Comparison of ENCODE assay signal across 18 cellular contexts in the genomic region with DNA sequence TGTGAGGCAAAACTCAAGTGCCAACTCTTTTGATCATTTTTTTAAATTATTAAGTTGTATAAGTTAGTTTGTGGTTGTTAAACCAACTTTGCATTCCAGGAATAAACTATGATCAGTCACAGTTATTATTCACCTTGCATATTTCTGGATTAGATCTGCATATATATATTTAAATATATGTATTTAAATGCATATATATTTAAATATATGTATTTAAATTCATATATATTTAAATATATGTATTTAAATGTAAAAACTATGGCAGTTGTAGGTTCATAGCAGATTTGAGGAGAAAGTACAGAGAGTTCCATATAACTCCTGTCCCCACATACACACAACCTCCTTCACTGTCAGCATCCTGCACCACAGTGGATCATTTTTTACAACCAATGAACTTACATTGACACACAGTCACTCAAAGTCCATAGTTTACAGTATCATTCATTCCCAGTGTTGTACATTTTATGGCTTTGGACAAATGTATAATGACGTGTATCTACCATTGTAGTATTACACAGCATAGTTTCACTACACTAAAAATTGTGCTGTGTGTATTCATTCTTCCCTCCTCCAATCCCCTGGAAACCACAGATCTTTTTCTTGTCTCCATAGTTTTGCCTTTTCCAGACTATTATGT. TPM values are rescaled to one million over a fixed set of nuclear protein-coding genes. Genes with fewer than 3 reads are reported as not detected.
DNase-seq lines count a peak whose midpoint lies in the region; ATAC-seq, FAIRE-seq and TF ChIP-seq lines count a peak whose summit lies in the region.
"Had no signal": no experiment of that assay in that cellular context is flagged by ENCODE, and none has a peak within 500 bp of the region (broad histone marks: within the 10 kb centered on the region; RNA-seq: fewer than 3 reads in every experiment).

No MANE protein-coding gene starts in this region.

- WGBS in small intestine, 3 donors = 62 to 90% (median 89%) methylated on average over 1 of the region's 1 CpG
- WGBS in esophagus muscularis mucosa = 100% methylated on average over 1 of the region's 1 CpG

- H3K27me3 ChIP-seq in small intestine (ENCODE audit: control insufficient read depth in 2 of 2, insufficient read depth in 2 of 2, low read length in 2 of 2) (no peaks in the 10 kb centered on the region), esophagus muscularis mucosa (no peaks in the 10 kb centered on the region)
- H3K27me3 ChIP-seq: BE2C, BLaER1 had no signal

- TF ChIP-seq POLR2A in H54 (IDR thresholded peaks at IDR 0.05; ENCODE audit: low read depth, low read length) (no peak), esophagus muscularis mucosa (IDR thresholded peaks at IDR 0.05; ENCODE audit: low read depth) (no peak)

- ATAC-seq in left colon = peak; percentile 96

- H3K4me1 ChIP-seq in small intestine (ENCODE audit: control insufficient read depth in 2 of 2, insufficient read depth in 1 of 2, low read depth in 1 of 2, low read length in 1 of 2) = no peaks in the 10 kb centered on the region
- no peaks in the 10 kb centered on the region for H3K4me1 ChIP-seq in esophagus muscularis mucosa
- H3K4me1 ChIP-seq: BE2C, BLaER1 had no signal

- TF ChIP-seq CTCF in esophagus muscularis mucosa (IDR thresholded peaks at IDR 0.05) = no peak

- DNase-seq in H54 (ENCODE audit: insufficient read length, low spot score) (no peak), left colon (no peak), small intestine (peak; percentile 41), retina (no peak), SHP77 (lab: John Stamatoyannopoulos, UW) (no peak), esophagus muscularis mucosa (ENCODE audit: extremely low spot score) (no peak)
- DNase-seq: 8988T; ACHN; BE2C; C1 segment of cervical spinal cord; CD4-positive, alpha-beta memory T cell; CD4-positive, CD25-positive, alpha-beta regulatory T cell; CD8-positive, alpha-beta memory T cell; COR-L47; DMS79 treated with DMSO at 0.1 percent for 48 hours; GF-D8 had no signal

- H3K36me3 ChIP-seq in small intestine (ENCODE audit: control insufficient read depth in 2 of 2, insufficient read depth in 2 of 2, low read length in 2 of 2) (no peaks in the 10 kb centered on the region), esophagus muscularis mucosa (peaks cover 0 to 7% (median 2%) of the 10 kb centered on the region in 4 donors)
- H3K36me3 ChIP-seq: BE2C, BLaER1 had no signal

- H3K9me3 ChIP-seq in small intestine (ENCODE audit: control insufficient read depth, low read depth) (no peaks in the 10 kb centered on the region), esophagus muscularis mucosa (peaks cover 0 to 15% (median 6%) of the 10 kb centered on the region in 4 donors)
- H3K9me3 ChIP-seq: BE2C, BLaER1 had no signal

- no peak for TF ChIP-seq EP300 in esophagus muscularis mucosa (IDR thresholded peaks at IDR 0.05)

- intact Hi-C loops in left colon (cut with DNase I, micrococcal nuclease) (no loop called here), esophagus muscularis mucosa (cut with DNase I) (no loop called here)

- H3K4me3 ChIP-seq in small intestine (ENCODE audit: low read depth in 1 of 2, low read length in 2 of 2) (no peak overlapping the region), esophagus muscularis mucosa (no peak overlapping the region)
- H3K4me3 ChIP-seq: BLaER1 had no signal

- H3K27ac ChIP-seq in small intestine (ENCODE audit: low read depth in 1 of 2, low read length in 1 of 2) = no peak overlapping the region
- H3K27ac ChIP-seq in esophagus muscularis mucosa (replicated peaks in 1 of 4) = no peak overlapping the region
- H3K27ac ChIP-seq: BLaER1 had no signal

- FAIRE-seq in H54 (lab: Jason Lieb, UNC) (peak; percentile 33), small intestine (lab: Jason Lieb, UNC) (no peak)
- FAIRE-seq: GM18507 had no signal

RNA-seq across cellular contexts. Expression of a gene that starts 49.7 kb away (rescaled TPM):
- total RNA-seq in left colon = 10 to 100 TPM; 15.0 to 23.8 TPM
- 10 to 100 TPM in 1 of 3 donors, 1 to 10 TPM in 2; 6.4 to 17.7 (median 8.9) TPM for polyA plus RNA-seq in small intestine
- total RNA-seq in esophagus muscularis mucosa = 10 to 100 TPM; 16.2 to 22.9 (median 17.7) TPM
- total RNA-seq: CD4-positive, CD25-positive, alpha-beta regulatory T cell had no signal
- polyA plus RNA-seq: CD4-positive, alpha-beta memory T cell; CD4-positive, CD25-positive, alpha-beta regulatory T cell; CD8-positive, alpha-beta memory T cell had no signal
